8 cellular contexts compared by ENCODE assay signal in the genomic region with DNA sequence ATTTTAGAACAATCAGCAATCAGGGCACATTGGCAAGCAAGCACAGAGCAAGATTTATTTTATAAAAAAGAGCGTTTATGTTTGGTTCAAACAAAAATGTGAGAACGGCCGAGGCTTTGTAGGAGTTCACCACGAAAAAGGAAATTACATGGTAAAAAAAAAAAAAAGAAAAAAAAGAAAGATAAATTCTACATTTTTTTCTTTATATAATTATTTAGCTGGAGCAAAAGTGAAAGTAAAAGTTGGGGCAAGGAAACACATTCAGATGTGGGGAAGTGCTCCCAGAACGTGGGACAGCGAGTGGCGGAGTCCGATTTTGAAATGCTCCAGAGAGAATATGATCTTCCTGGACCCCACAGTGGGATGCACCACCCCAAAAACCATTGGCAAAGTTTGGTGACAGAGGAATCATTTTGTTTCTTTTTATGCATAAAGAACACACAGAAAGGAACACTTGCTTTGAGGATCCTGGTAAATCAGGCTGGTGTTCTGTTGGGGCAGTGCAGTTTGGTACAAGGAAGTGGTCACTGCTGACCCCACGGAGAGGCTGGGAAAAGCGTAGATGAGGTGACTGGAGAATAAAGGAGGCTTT. TPM values are rescaled to one million over a fixed set of nuclear protein-coding genes. Genes with fewer than 3 reads are reported as not detected.
DNase-seq lines count a peak whose midpoint lies in the region; ATAC-seq and TF ChIP-seq lines count a peak whose summit lies in the region.

No MANE protein-coding gene starts in this region.

- peak overlapping the region; percentile 87 for H2AFZ ChIP-seq in SU-DHL-6 (ENCODE audit: low read depth, low read length, severe bottlenecking)

- H3K4me3 ChIP-seq in SU-DHL-6 (ENCODE audit: insufficient read depth, low read length, poor library complexity, severe bottlenecking) = peak overlapping the region; percentile 77
- H3K4me3 ChIP-seq in esophagus squamous epithelium = peak overlapping the region; percentile 38 to 63 (median 50)
- H3K4me3 ChIP-seq in ovary = peak overlapping the region; percentile 36

- H3K4me1 ChIP-seq in esophagus squamous epithelium = peaks cover 0 to 28% (median 14%) of the 10 kb centered on the region in 3 donors
- peaks cover 4% of the 10 kb centered on the region for H3K4me1 ChIP-seq in ovary (ENCODE audit: insufficient read depth)

- H3K27me3 ChIP-seq in SU-DHL-6 (ENCODE audit: low read length) = no peaks in the 10 kb centered on the region
- no peaks in the 10 kb centered on the region for H3K27me3 ChIP-seq in esophagus squamous epithelium
- no peaks in the 10 kb centered on the region for H3K27me3 ChIP-seq in ovary

- H3K9ac ChIP-seq in SU-DHL-6 (ENCODE audit: low read length) = peak overlapping the region; percentile 53

- ATAC-seq in HG03108 (IDR thresholded peaks at IDR 0.05; ENCODE audit: unreplicated experiment) (no peak), HG03469 (IDR thresholded peaks at IDR 0.05; ENCODE audit: unreplicated experiment) (no peak), GM21526 (IDR thresholded peaks at IDR 0.05; ENCODE audit: low FRiP score, unreplicated experiment) (no peak)

- no peaks in the 10 kb centered on the region for H3F3A ChIP-seq in SU-DHL-6 (ENCODE audit: insufficient read depth)

- H3K9me3 ChIP-seq in SU-DHL-6 (ENCODE audit: insufficient read depth, low read length) (no peaks in the 10 kb centered on the region), esophagus squamous epithelium (no peaks in the 10 kb centered on the region), ovary (no peaks in the 10 kb centered on the region)

- H3K36me3 ChIP-seq in SU-DHL-6 (ENCODE audit: low read length) (no peaks in the 10 kb centered on the region), esophagus squamous epithelium (no peaks in the 10 kb centered on the region), ovary (no peaks in the 10 kb centered on the region)

- DNase-seq in GM20000 (ENCODE audit: low spot score) (peak; percentile 38), esophagus squamous epithelium (lab: John Stamatoyannopoulos, UW) (no peak), ovary (no peak), DMS114 treated with DMSO at 0.1 percent for 48 hours (lab: John Stamatoyannopoulos, UW; ENCODE audit: unreplicated experiment) (no peak)

- H3K4me2 ChIP-seq in SU-DHL-6 (ENCODE audit: low read depth, low read length, poor library complexity, severe bottlenecking) = peak overlapping the region; percentile 85

- TF ChIP-seq POLR2A in esophagus squamous epithelium (IDR thresholded peaks at IDR 0.05) (no peak), ovary (IDR thresholded peaks at IDR 0.05) (no peak)

- TF ChIP-seq EP300 in ovary (IDR thresholded peaks at IDR 0.05) = no peak

- H3K9me2 ChIP-seq in SU-DHL-6 (replicated peaks; ENCODE audit: insufficient read depth, low read length) = no peaks in the 10 kb centered on the region

- peaks cover 11% of the 10 kb centered on the region; the same call in 1 of the 2 replicates for H3K79me2 ChIP-seq in SU-DHL-6 (ENCODE audit: insufficient read depth, low read length)

- H4K20me1 ChIP-seq in SU-DHL-6 (ENCODE audit: low read depth, low read length) = no peaks in the 10 kb centered on the region

- TF ChIP-seq CTCF in GM20000 (IDR thresholded peaks at IDR 0.05; ENCODE audit: extremely low read depth, missing control alignments) = no peak
- TF ChIP-seq CTCF in SU-DHL-6 (IDR thresholded peaks at IDR 0.05; ENCODE audit: insufficient read depth, low read length, poor library complexity, severe bottlenecking) = no peak
- no peak for TF ChIP-seq CTCF in esophagus squamous epithelium (IDR thresholded peaks at IDR 0.05)
- TF ChIP-seq CTCF in ovary (IDR thresholded peaks at IDR 0.05) = no peak

- H3K27ac ChIP-seq in SU-DHL-6 (ENCODE audit: low read depth, low read length) = peak overlapping the region; percentile 84
- peak overlapping the region; percentile 77 to 86 (median 85) for H3K27ac ChIP-seq in esophagus squamous epithelium
- no peak overlapping the region for H3K27ac ChIP-seq in ovary

- intact Hi-C loops in esophagus squamous epithelium (cut with DNase I) (no loop called here), ovary (cut with DNase I) (loop anchor here in 1 of 4 donors (10.0 kb wide), 1 partner anchor 73 kb away; no protein-coding TSS in a partner anchor)

- WGBS in esophagus squamous epithelium, 2 donors = 9 to 20% methylated on average over 10 of the region's 10 CpGs
- WGBS in ovary, 3 donors = 2 to 9% (median 5%) methylated on average over 10 of the region's 10 CpGs

RNA-seq across cellular contexts. Expression of a gene that starts 16.3 kb away (rescaled TPM):
- total RNA-seq in esophagus squamous epithelium = 100 to 1,000 TPM; 184 to 354 (median 297) TPM
- total RNA-seq in ovary = 100 to 1,000 TPM; 144 to 221 (median 169) TPM
- 100 to 1,000 TPM; 252 to 283 TPM for polyA plus RNA-seq in ovary

Comparison
In these comparisons a context has a peak if more than half of its experiments do, and no peak if none do; other contexts are left out.
1. H3K27ac ChIP-seq: peak in SU-DHL-6 (single experiment) and esophagus squamous epithelium (4 of 4); none in ovary (0 of 2).
2. Peak in every context shown above with its lines, with median percentiles within 50 percentile points of each other: H3K4me3 ChIP-seq.